ENCODE assay signal across 25 cellular contexts in the genomic region with DNA sequence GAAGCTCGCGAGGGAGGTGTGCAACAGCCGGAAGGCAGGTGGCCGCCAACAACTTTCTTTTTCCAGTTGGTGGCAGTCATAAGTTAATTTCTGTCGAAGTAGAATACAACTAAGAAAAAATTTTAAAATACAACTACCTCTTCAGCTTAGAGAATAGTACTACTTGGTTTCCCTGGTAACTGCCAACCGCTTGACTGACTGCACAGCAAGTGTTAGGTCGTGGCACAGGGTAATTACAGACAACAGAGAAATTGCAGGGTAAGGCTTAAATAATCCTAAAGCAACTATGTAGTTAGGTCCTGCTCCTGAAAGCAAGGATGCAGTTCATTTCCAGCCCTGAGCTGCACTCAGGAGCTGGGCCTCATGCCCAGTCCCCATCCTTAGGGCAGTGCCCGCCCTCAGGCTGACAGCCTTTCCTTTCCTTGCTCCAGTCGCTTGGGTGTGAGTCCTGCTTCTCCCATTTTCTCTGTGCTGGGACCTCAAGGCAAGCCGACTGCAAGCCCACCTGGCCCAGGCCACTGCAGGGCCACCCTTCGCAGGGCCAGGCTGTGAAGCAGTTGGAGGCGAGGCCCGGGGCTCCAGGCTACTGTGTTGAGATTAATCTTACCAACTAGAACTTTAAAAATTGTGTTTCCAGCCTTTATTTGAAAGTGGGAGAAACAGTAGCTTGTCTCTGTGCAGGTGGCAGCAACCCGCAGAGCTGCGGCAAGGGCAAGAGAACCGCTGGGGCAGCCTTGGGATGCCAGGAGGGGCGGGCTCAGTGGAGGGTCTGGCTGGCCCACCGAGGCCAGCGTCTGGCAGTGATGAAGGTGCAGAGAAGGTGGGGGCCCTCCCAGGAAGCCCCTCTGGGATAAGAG.
DNase-seq lines count a peak whose midpoint lies in the region; FAIRE-seq and TF ChIP-seq lines count a peak whose summit lies in the region.
"Had no signal": no experiment of that assay in that cellular context is flagged by ENCODE, and none has a peak within 500 bp of the region (broad histone marks: within the 10 kb centered on the region; RNA-seq: fewer than 3 reads in every experiment).

No MANE protein-coding gene starts in this region.

- peaks cover 19% of the 10 kb centered on the region; the same call in 1 of the 2 replicates for H3K4me1 ChIP-seq in BLaER1
- H3K4me1 ChIP-seq in Caco-2, result peaks cover 6% of the 10 kb centered on the region; the same call in 1 of the 2 replicates
- H3K4me1 ChIP-seq: HAP-1, SJCRH30 had no signal

- no peak overlapping the region for H3K4me2 ChIP-seq in BLaER1

- no peak for FAIRE-seq in H54 (lab: Jason Lieb, UNC)
- FAIRE-seq: GM19239 had no signal

- peaks cover 26% of the 10 kb centered on the region for H3K27me3 Mint-ChIP-seq in Caco-2 (ENCODE audit: insufficient read depth, unreplicated experiment)

- intact Hi-C loops in Caco-2 (cut with micrococcal nuclease; ENCODE audit: unreplicated experiment), result no loop called here

- H3K9me3 Mint-ChIP-seq in Caco-2 (ENCODE audit: unreplicated experiment), result no peaks in the 10 kb centered on the region
- H3K9me3 Mint-ChIP-seq: CD8-positive, alpha-beta memory T cell; T-cell; T-helper 2 cell treated with Interferon-gamma antibody and Interleukin-4, amounts not matched to agents 5 μg/mL and 100 μg/mL, for 36 hours had no signal

- no peak overlapping the region for H3K9ac ChIP-seq in BLaER1
- H3K9ac ChIP-seq: GM23248 had no signal

- peak; percentile 32 for DNase-seq in COR-L47 (lab: John Stamatoyannopoulos, UW)
- peak; percentile 9 for DNase-seq in RPMI8226
- peak; percentile 36 for DNase-seq in left kidney (ENCODE audit: low read depth, low spot score)
- DNase-seq in Caco-2, result no peak
- no peak for DNase-seq in OCI-M2 (lab: John Stamatoyannopoulos, UW; ENCODE audit: unreplicated experiment)
- DNase-seq in H54 (ENCODE audit: insufficient read length, low spot score), result no peak
- DNase-seq: CD8-positive, alpha-beta memory T cell; DMS153; GM23248; IMR-90; KG1; MG63; NCI-H1694 treated with DMSO at 0.1 percent for 48 hours; NCI-H2171 treated with DMSO at 0.1 percent for 48 hours; NCI-H446; NCI-H524 treated with DMSO at 0.1 percent for 48 hours; PC-3; SJCRH30; T-cell had no signal

- POLR2A ChIA-PET in Caco-2 (lab: Charles Lee), result no interaction called here

- H4K20me1 ChIP-seq in BLaER1, result peaks cover 58% of the 10 kb centered on the region

- H3K4me3 Mint-ChIP-seq in Caco-2 (ENCODE audit: unreplicated experiment), result no peak overlapping the region
- H3K4me3 Mint-ChIP-seq: B cell; CD14-positive monocyte; CD8-positive, alpha-beta memory T cell; T-cell; T-helper 2 cell treated with Interferon-gamma antibody and Interleukin-4, amounts not matched to agents 5 μg/mL and 100 μg/mL, for 36 hours had no signal

- H3K36me3 ChIP-seq in BLaER1 (peaks cover 42% of the 10 kb centered on the region), Caco-2 (ENCODE audit: control insufficient read depth, insufficient read depth, low read length) (no peaks in the 10 kb centered on the region)
- H3K36me3 ChIP-seq: HAP-1, MG63, SJCRH30 had no signal

- no peaks in the 10 kb centered on the region for H3K4me1 Mint-ChIP-seq in Caco-2 (ENCODE audit: low read depth, unreplicated experiment)
- H3K4me1 Mint-ChIP-seq: B cell; CD14-positive monocyte; CD8-positive, alpha-beta memory T cell had no signal

- H3K27me3 ChIP-seq in BLaER1 (no peaks in the 10 kb centered on the region), Caco-2 (replicated peaks; ENCODE audit: control insufficient read depth, insufficient read depth, low read length) (no peaks in the 10 kb centered on the region; the same call in 1 of the 2 replicates)
- H3K27me3 ChIP-seq: SJCRH30 had no signal

- H3K4me3 ChIP-seq in BLaER1, result no peak overlapping the region
- H3K4me3 ChIP-seq in Caco-2 (ENCODE audit: low read depth, low read length), result no peak overlapping the region
- H3K4me3 ChIP-seq: GM23248, HAP-1, MG63, SJCRH30 had no signal

- TF ChIP-seq CTCF in Caco-2 (IDR thresholded peaks at IDR 0.05; ENCODE audit: insufficient read depth in 1 of 2, low read depth in 1 of 2, low read length in 1 of 2, severe bottlenecking in 1 of 2, unreplicated experiment in 1 of 2), result no peak

- BruUV-seq in Caco-2 (replicated peaks; lab: Mats Ljungman, UMichigan), result no TSS peak

- no peak for TF ChIP-seq POLR2A in H54 (IDR thresholded peaks at IDR 0.05; ENCODE audit: low read depth, low read length)

- 0 out of 2 replicates have a peak overlapping the region, but pooled peaks have one; percentile 11 for H3K27ac ChIP-seq in BLaER1
- H3K27ac ChIP-seq: GM23248, SJCRH30 had no signal

- CTCF ChIA-PET in Caco-2 (lab: Charles Lee), result interaction anchor here (0.6 to 0.7 kb wide), 2 partner anchors 220 to 653 kb away, joined by 3 to 4 read pairs; no protein-coding TSS in a partner anchor

- H3K27ac Mint-ChIP-seq in Caco-2 (ENCODE audit: unreplicated experiment), result no peak overlapping the region
- H3K27ac Mint-ChIP-seq: B cell; CD8-positive, alpha-beta memory T cell; T-cell; T-helper 2 cell treated with Interferon-gamma antibody and Interleukin-4, amounts not matched to agents 5 μg/mL and 100 μg/mL, for 36 hours had no signal

- H3K9me3 ChIP-seq in BLaER1, result no peaks in the 10 kb centered on the region
- H3K9me3 ChIP-seq in Caco-2, result no peaks in the 10 kb centered on the region
- H3K9me3 ChIP-seq: HAP-1, MG63, SJCRH30 had no signal

- no peaks in the 10 kb centered on the region for H3K36me3 Mint-ChIP-seq in Caco-2 (ENCODE audit: insufficient read depth, unreplicated experiment)
- H3K36me3 Mint-ChIP-seq: CD14-positive monocyte; CD8-positive, alpha-beta memory T cell; T-cell had no signal

Comparison
In these comparisons a context has a peak if more than half of its experiments do, and no peak if none do; other contexts are left out.
1. DNase-seq: peak in COR-L47 (single experiment), RPMI8226 (single experiment) and left kidney (single experiment); none in Caco-2 (0 of 2), OCI-M2 (single experiment) and H54 (single experiment).